Comparison of ENCODE assay signal across 9 cellular contexts in genomic region chr7:87344446-87344845, GRCh38. TPM values are rescaled to one million over a fixed set of nuclear protein-coding genes. Genes with fewer than 3 reads are reported as not detected.
DNase-seq lines count a peak whose midpoint lies in the region; ATAC-seq and TF ChIP-seq lines count a peak whose summit lies in the region.
"Had no signal": no experiment of that assay in that cellular context is flagged by ENCODE, and none has a peak within 500 bp of the region (broad histone marks: within the 10 kb centered on the region; RNA-seq: fewer than 3 reads in every experiment).

No MANE protein-coding gene starts in this region.

- H3K27me3 Mint-ChIP-seq in WTC11 (ENCODE audit: low read depth), result peaks cover 12% of the 10 kb centered on the region

- peak overlapping the region; percentile 62; the same call in 1 of the 2 replicates for H3K27ac Mint-ChIP-seq in WTC11

- H3K36me3 ChIP-seq in subcutaneous abdominal adipose tissue (ENCODE audit: control insufficient read depth in 5 of 5, insufficient read depth in 5 of 5, low read length in 5 of 5), result peaks cover 4 to 17% (median 9%) of the 10 kb centered on the region in 5 donors

- peak overlapping the region; percentile 97 for H3K4me3 Mint-ChIP-seq in WTC11

- DNase-seq in DMS79 treated with DMSO at 0.1 percent for 48 hours (lab: John Stamatoyannopoulos, UW) (peak; percentile 5), DMS79 (lab: John Stamatoyannopoulos, UW) (no peak), WTC11 (ENCODE audit: low spot score) (no peak), amygdala (lab: John Stamatoyannopoulos, UW) (no peak)
- DNase-seq in stimulated activated CD4-positive, alpha-beta T cell treated with anti-CD3 and anti-CD28 coated beads, Interleukin-12 subunit alpha, Interleukin-12 subunit beta, amount 100 ng/mL, for 4 hours, result no peak
- DNase-seq: mucosa of descending colon had no signal

- H3K4me3 ChIP-seq in iPS-11a (ENCODE audit: low read depth, low read length), result peak overlapping the region; percentile 58
- peak overlapping the region; percentile 91 to 97 (median 94) for H3K4me3 ChIP-seq in subcutaneous abdominal adipose tissue (ENCODE audit: low read depth in 1 of 5, low read length in 5 of 5)

- H3K9me3 Mint-ChIP-seq in WTC11, result peaks cover 5% of the 10 kb centered on the region; the same call in 1 of the 2 replicates

- no peaks in the 10 kb centered on the region for H3K9me3 ChIP-seq in subcutaneous abdominal adipose tissue (ENCODE audit: control insufficient read depth in 5 of 5, low read length in 5 of 5)
- H3K9me3 ChIP-seq: mucosa of descending colon had no signal

- peaks cover 4 to 21% (median 18%) of the 10 kb centered on the region in 5 donors for H3K4me1 ChIP-seq in subcutaneous abdominal adipose tissue (ENCODE audit: control insufficient read depth in 5 of 5, insufficient read depth in 5 of 5, low read length in 5 of 5)

- H3K36me3 Mint-ChIP-seq in WTC11, result peaks cover 18% of the 10 kb centered on the region

- peak overlapping the region in 4 of 5 donors; percentile 26 to 91 (median 70) for H3K9ac ChIP-seq in subcutaneous abdominal adipose tissue (ENCODE audit: low read length in 5 of 5)

- H3K27me3 ChIP-seq in subcutaneous abdominal adipose tissue (ENCODE audit: control insufficient read depth in 5 of 5, insufficient read depth in 4 of 5, low read length in 5 of 5), result no peaks in the 10 kb centered on the region

- CTCF ChIA-PET in WTC11 (lab: Charles Lee), result no interaction called here

- peak overlapping the region; percentile 61 for H3K27ac ChIP-seq in subcutaneous abdominal adipose tissue (ENCODE audit: low read depth, low read length)

- ATAC-seq in WTC11 (no peak), GM21723 (IDR thresholded peaks at IDR 0.05; ENCODE audit: unreplicated experiment) (no peak)

- H3K4me1 Mint-ChIP-seq in WTC11, result peaks cover 37% of the 10 kb centered on the region

- no peak for TF ChIP-seq CTCF in WTC11 (IDR thresholded peaks at IDR 0.05)

- POLR2A ChIA-PET in WTC11 (lab: Charles Lee), result no interaction called here

TF ChIP-seq in WTC11, 78 proteins besides CTCF, POLR2A, EP300 and RAD21:
- no peak for TF ChIP-seq ZSCAN18 (CRISPR knock-in tag; IDR thresholded peaks at IDR 0.05)
- no peak for TF ChIP-seq TEAD4 (CRISPR knock-in tag; IDR thresholded peaks at IDR 0.05)
- TF ChIP-seq NR3C1 (CRISPR knock-in tag; conservative IDR thresholded peaks at IDR 0.05; ENCODE audit: low read depth), result no peak
- no peak for TF ChIP-seq ZNF138 (CRISPR knock-in tag; conservative IDR thresholded peaks at IDR 0.05)
- TF ChIP-seq ETV6 (CRISPR knock-in tag; IDR thresholded peaks at IDR 0.05), result no peak
- no peak for TF ChIP-seq AFF4 (CRISPR knock-in tag; IDR thresholded peaks at IDR 0.05; ENCODE audit: borderline replicate concordance)
- no peak for TF ChIP-seq ZNF232 (CRISPR knock-in tag; IDR thresholded peaks at IDR 0.05)
- TF ChIP-seq E2F1 (CRISPR knock-in tag; IDR thresholded peaks at IDR 0.05), result no peak
- no peak for TF ChIP-seq HMGA2 (CRISPR knock-in tag; IDR thresholded peaks at IDR 0.05)

RNA-seq across cellular contexts. Expression of gene CROT, which starts 1.0 kb away (rescaled TPM):
- total RNA-seq in WTC11 (2021), result 4.0 to 6.9 TPM (median 5.5 TPM) in 3 replicates
